In the genomic region with DNA sequence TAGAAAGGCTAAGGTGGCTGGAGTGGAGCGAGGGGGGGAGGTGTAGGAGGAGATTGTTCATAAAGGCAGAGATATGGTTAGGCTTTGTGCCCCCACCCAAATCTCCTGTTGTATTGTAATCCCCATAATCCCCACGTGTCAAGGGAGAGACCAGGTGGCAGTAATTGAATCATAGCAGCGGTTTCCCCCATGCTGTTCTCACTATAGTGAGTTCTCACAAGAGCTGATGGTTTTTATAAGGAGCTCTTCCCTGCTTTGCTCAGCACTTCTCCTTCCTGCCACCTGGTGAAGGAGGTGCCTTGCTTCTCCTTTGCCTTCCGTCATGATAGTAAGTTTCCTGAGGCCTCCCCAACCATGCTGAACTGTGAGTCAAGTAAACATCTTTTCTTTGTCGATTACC, we compare ENCODE assay signal across 20 cellular contexts.
"Had no signal": no experiment of that assay in that cellular context is flagged by ENCODE, and none has a peak within 500 bp of the region (broad histone marks: within the 10 kb centered on the region; RNA-seq: fewer than 3 reads in every experiment).

No MANE protein-coding gene starts in this region.

- H3K36me3 Mint-ChIP-seq: activated naive CD4-positive, alpha-beta T cell treated with anti-CD3 and anti-CD28 coated beads, Interleukin-2, amount 10 ng/mL, durations not matched to agents 7 days and 5 days; mesothelial cell of epicardium; naive thymus-derived CD8-positive, alpha-beta T cell had no signal

- H3K27ac ChIP-seq: coronary artery, epithelial cell of prostate, thyroid gland, upper lobe of right lung had no signal

- DNase-seq: activated CD4-positive, alpha-beta T cell treated with anti-CD3 and anti-CD28 coated beads, Interleukin-2, amount 50 U/mL, for 4 hours; activated effector memory CD4-positive, alpha-beta T cell treated with Interleukin-2 at 50 U/mL for 16 hours; activated naive CD4-positive, alpha-beta T cell treated with anti-CD3 and anti-CD28 coated beads, Interleukin-2, amount 10 ng/mL, durations not matched to agents 7 days and 5 days; activated T-cell treated with anti-CD3 and anti-CD28 coated beads, Interleukin-2, amount 50 U/mL, for 72 hours; amygdala; kidney; naive thymus-derived CD8-positive, alpha-beta T cell; retina; stimulated activated CD4-positive, alpha-beta T cell treated with anti-CD3 and anti-CD28 coated beads, Interleukin-4, amount 100 ng/mL, for 24 hours; stimulated activated naive CD8-positive, alpha-beta T cell treated with anti-CD3 and anti-CD28 coated beads, Interleukin-15, Interleukin-2, amounts not matched to agents 100 U/mL and 50 U/mL, for 24 hours; substantia nigra; T-helper 1 cell; upper lobe of right lung had no signal

- H3K4me1 ChIP-seq: thyroid gland, upper lobe of right lung had no signal

- H3K4me1 Mint-ChIP-seq: mesothelial cell of epicardium had no signal

- H3K4me3 Mint-ChIP-seq: activated naive CD4-positive, alpha-beta T cell treated with anti-CD3 and anti-CD28 coated beads, Interleukin-2, amount 10 ng/mL, durations not matched to agents 7 days and 5 days; activated T-cell treated with anti-CD3 and anti-CD28 coated beads, Interleukin-2, amount 50 U/mL, for 72 hours; mesothelial cell of epicardium; naive thymus-derived CD8-positive, alpha-beta T cell had no signal

- H3K4me3 ChIP-seq: coronary artery, heart right ventricle, lung, thyroid gland, upper lobe of right lung had no signal

- H3K27ac Mint-ChIP-seq: activated naive CD4-positive, alpha-beta T cell treated with anti-CD3 and anti-CD28 coated beads, Interleukin-2, amount 10 ng/mL, durations not matched to agents 7 days and 5 days; activated T-cell treated with anti-CD3 and anti-CD28 coated beads, Interleukin-2, amount 50 U/mL, for 72 hours; mesothelial cell of epicardium; progenitor cell of endocrine pancreas had no signal

- H3K9me3 Mint-ChIP-seq: activated naive CD4-positive, alpha-beta T cell treated with anti-CD3 and anti-CD28 coated beads, Interleukin-2, amount 10 ng/mL, durations not matched to agents 7 days and 5 days had no signal

- H3K27me3 ChIP-seq: heart right ventricle, thyroid gland, upper lobe of right lung had no signal

- H3K36me3 ChIP-seq: heart right ventricle, thyroid gland, upper lobe of right lung had no signal

- H3K9me3 ChIP-seq: heart right ventricle, thyroid gland, upper lobe of right lung had no signal
